ENCODE assay signal across 1 cellular context in the genomic region with DNA sequence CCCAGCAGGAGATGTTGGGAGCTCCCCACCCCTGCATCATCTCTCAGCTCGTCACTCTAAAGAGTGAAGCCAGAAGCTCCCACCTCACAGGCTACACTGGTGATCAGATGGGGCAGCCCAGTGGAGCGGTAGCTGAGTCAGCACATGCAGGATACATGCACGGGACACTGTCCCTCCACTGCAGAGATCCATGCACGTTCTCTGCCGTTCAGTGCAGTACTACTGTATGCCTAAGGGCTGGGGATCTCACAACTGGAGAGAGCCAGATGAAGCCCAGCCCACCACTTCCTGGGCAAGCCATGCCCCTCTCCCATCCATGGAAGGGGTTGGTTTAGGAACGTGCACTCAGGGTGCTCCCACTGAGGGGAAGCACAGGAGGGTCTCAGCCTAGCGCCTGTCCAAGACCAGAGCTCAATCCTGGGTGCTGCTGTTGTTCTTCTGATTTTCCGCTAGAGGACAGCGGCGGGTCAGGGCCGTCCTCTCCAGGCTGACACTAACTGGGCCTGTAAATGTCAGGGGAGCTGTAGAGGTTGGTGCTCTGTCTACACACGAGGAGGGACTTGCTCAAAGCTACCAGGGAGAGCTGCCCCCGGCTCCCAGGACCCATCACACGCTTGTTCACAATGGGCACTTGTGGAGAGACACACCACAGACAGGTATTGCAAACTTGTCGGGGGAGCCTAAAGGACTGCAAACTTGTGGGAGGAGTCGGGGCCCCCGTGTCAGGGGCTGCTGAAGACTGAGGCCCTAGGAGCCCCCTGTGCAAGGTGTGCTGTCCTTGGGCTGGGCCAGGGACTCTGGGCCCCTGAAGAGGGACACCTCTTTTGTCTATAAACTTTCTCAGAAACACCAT.
TF ChIP-seq lines count a peak whose summit lies in the region.

No MANE protein-coding gene starts in this region.

TF ChIP-seq in HepG2, 621 proteins besides CTCF, POLR2A, EP300 and RAD21 (continued from another document and continues in another):
- no peak for TF ChIP-seq POLR2G (IDR thresholded peaks at IDR 0.05; ENCODE audit: low read depth, low read length)
- 0 out of 2 replicates have a peak, but pooled peaks have one; percentile 35 for TF ChIP-seq RXRB (CRISPR knock-in tag; IDR thresholded peaks at IDR 0.05; ENCODE audit: borderline replicate concordance)
- peak; percentile 75; the same call in 1 of the 2 replicates for TF ChIP-seq ZBED4 (CRISPR knock-in tag; IDR thresholded peaks at IDR 0.05; ENCODE audit: borderline replicate concordance)
- TF ChIP-seq ARID4A (CRISPR knock-in tag; IDR thresholded peaks at IDR 0.05; ENCODE audit: borderline replicate concordance), result 0 out of 2 replicates have a peak, but pooled peaks have one; percentile 31
- TF ChIP-seq TSC22D2 (CRISPR knock-in tag; IDR thresholded peaks at IDR 0.05; ENCODE audit: borderline replicate concordance), result 0 out of 2 replicates have a peak, but pooled peaks have one; percentile 31
- no peak for TF ChIP-seq ZNF530 (CRISPR knock-in tag; IDR thresholded peaks at IDR 0.05; ENCODE audit: low read depth)
- TF ChIP-seq KAT8 (CRISPR knock-in tag; IDR thresholded peaks at IDR 0.05), result 0 out of 2 replicates have a peak, but pooled peaks have one; percentile 21
- TF ChIP-seq ZNF251 (CRISPR knock-in tag; IDR thresholded peaks at IDR 0.05), result no peak
- TF ChIP-seq MAFF (IDR thresholded peaks at IDR 0.05; ENCODE audit: low read depth, low read length), result 0 out of 2 replicates have a peak, but pooled peaks have one; percentile 15
- peak; percentile 65; the same call in 1 of the 2 replicates for TF ChIP-seq ZNF605 (CRISPR knock-in tag; IDR thresholded peaks at IDR 0.05)
- TF ChIP-seq, protein P1, sequence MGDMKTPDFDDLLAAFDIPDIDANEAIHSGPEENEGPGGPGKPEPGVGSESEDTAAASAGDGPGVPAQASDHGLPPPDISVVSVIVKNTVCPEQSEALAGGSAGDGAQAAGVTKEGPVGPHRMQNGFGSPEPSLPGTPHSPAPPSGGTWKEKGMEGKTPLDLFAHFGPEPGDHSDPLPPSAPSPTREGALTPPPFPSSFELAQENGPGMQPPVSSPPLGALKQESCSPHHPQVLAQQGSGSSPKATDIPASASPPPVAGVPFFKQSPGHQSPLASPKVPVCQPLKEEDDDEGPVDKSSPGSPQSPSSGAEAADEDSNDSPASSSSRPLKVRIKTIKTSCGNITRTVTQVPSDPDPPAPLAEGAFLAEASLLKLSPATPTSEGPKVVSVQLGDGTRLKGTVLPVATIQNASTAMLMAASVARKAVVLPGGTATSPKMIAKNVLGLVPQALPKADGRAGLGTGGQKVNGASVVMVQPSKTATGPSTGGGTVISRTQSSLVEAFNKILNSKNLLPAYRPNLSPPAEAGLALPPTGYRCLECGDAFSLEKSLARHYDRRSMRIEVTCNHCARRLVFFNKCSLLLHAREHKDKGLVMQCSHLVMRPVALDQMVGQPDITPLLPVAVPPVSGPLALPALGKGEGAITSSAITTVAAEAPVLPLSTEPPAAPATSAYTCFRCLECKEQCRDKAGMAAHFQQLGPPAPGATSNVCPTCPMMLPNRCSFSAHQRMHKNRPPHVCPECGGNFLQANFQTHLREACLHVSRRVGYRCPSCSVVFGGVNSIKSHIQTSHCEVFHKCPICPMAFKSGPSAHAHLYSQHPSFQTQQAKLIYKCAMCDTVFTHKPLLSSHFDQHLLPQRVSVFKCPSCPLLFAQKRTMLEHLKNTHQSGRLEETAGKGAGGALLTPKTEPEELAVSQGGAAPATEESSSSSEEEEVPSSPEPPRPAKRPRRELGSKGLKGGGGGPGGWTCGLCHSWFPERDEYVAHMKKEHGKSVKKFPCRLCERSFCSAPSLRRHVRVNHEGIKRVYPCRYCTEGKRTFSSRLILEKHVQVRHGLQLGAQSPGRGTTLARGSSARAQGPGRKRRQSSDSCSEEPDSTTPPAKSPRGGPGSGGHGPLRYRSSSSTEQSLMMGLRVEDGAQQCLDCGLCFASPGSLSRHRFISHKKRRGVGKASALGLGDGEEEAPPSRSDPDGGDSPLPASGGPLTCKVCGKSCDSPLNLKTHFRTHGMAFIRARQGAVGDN (CRISPR knock-in tag; IDR thresholded peaks at IDR 0.05), result peak; percentile 31
- TF ChIP-seq ZNF550 (CRISPR knock-in tag; IDR thresholded peaks at IDR 0.05; ENCODE audit: borderline replicate concordance), result 0 out of 2 replicates have a peak, but pooled peaks have one; percentile 52
- TF ChIP-seq, protein P2, sequence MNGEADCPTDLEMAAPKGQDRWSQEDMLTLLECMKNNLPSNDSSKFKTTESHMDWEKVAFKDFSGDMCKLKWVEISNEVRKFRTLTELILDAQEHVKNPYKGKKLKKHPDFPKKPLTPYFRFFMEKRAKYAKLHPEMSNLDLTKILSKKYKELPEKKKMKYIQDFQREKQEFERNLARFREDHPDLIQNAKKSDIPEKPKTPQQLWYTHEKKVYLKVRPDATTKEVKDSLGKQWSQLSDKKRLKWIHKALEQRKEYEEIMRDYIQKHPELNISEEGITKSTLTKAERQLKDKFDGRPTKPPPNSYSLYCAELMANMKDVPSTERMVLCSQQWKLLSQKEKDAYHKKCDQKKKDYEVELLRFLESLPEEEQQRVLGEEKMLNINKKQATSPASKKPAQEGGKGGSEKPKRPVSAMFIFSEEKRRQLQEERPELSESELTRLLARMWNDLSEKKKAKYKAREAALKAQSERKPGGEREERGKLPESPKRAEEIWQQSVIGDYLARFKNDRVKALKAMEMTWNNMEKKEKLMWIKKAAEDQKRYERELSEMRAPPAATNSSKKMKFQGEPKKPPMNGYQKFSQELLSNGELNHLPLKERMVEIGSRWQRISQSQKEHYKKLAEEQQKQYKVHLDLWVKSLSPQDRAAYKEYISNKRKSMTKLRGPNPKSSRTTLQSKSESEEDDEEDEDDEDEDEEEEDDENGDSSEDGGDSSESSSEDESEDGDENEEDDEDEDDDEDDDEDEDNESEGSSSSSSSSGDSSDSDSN (CRISPR knock-in tag; IDR thresholded peaks at IDR 0.05), result 0 out of 2 replicates have a peak, but pooled peaks have one; percentile 22
- TF ChIP-seq LCORL (IDR thresholded peaks at IDR 0.05), result no peak
- 0 out of 2 replicates have a peak, but pooled peaks have one; percentile 30 for TF ChIP-seq LCORL (CRISPR knock-in tag; IDR thresholded peaks at IDR 0.05)
- TF ChIP-seq MXI1 (IDR thresholded peaks at IDR 0.05; ENCODE audit: borderline replicate concordance, low read depth, low read length), result no peak
- TF ChIP-seq, protein P3, sequence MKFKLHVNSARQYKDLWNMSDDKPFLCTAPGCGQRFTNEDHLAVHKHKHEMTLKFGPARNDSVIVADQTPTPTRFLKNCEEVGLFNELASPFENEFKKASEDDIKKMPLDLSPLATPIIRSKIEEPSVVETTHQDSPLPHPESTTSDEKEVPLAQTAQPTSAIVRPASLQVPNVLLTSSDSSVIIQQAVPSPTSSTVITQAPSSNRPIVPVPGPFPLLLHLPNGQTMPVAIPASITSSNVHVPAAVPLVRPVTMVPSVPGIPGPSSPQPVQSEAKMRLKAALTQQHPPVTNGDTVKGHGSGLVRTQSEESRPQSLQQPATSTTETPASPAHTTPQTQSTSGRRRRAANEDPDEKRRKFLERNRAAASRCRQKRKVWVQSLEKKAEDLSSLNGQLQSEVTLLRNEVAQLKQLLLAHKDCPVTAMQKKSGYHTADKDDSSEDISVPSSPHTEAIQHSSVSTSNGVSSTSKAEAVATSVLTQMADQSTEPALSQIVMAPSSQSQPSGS (CRISPR knock-in tag; IDR thresholded peaks at IDR 0.05), result no peak
- TF ChIP-seq ZNF333 (CRISPR knock-in tag; IDR thresholded peaks at IDR 0.05; ENCODE audit: borderline replicate concordance), result no peak
- TF ChIP-seq ZMYM3 (CRISPR knock-in tag; IDR thresholded peaks at IDR 0.05), result no peak
- 0 out of 2 replicates have a peak, but pooled peaks have one; percentile 15 for TF ChIP-seq FOXA3 (CRISPR knock-in tag; IDR thresholded peaks at IDR 0.05)
- 0 out of 2 replicates have a peak, but pooled peaks have one; percentile 25 for TF ChIP-seq ERF (CRISPR knock-in tag; IDR thresholded peaks at IDR 0.05)
- peak; percentile 27; the same call in 1 of the 2 replicates for TF ChIP-seq FOXK1 (CRISPR knock-in tag; IDR thresholded peaks at IDR 0.05; ENCODE audit: borderline replicate concordance, low read depth)
- peak; percentile 83 for TF ChIP-seq SMC3 (IDR thresholded peaks at IDR 0.05; ENCODE audit: low read length)
- TF ChIP-seq REST (IDR thresholded peaks at IDR 0.05; ENCODE audit: borderline replicate concordance in 1 of 2, low read depth in 1 of 2, low read length in 2 of 2), result no peak
- TF ChIP-seq, protein P4, sequence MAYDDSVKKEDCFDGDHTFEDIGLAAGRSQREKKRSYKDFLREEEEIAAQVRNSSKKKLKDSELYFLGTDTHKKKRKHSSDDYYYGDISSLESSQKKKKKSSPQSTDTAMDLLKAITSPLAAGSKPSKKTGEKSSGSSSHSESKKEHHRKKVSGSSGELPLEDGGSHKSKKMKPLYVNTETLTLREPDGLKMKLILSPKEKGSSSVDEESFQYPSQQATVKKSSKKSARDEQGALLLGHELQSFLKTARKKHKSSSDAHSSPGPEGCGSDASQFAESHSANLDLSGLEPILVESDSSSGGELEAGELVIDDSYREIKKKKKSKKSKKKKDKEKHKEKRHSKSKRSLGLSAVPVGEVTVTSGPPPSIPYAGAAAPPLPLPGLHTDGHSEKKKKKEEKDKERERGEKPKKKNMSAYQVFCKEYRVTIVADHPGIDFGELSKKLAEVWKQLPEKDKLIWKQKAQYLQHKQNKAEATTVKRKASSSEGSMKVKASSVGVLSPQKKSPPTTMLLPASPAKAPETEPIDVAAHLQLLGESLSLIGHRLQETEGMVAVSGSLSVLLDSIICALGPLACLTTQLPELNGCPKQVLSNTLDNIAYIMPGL (CRISPR knock-in tag; IDR thresholded peaks at IDR 0.05; ENCODE audit: borderline replicate concordance in 1 of 2, low read depth in 1 of 2), result peak in 1 of 2 experiments; percentile 45; a peak in 1 of 4 replicates
- no peak for TF ChIP-seq ZNF589 (CRISPR knock-in tag; conservative IDR thresholded peaks at IDR 0.05)
